1 cellular context compared by ENCODE assay signal in genomic region chr7:22287412-22287811, GRCh38.
A peak's percentile ranks its signal among the peaks of the same experiment; 100 is the strongest.
TF ChIP-seq lines count a peak whose summit lies in the region.

No MANE protein-coding gene starts in this region.

TF ChIP-seq in K562, 482 proteins besides CTCF, POLR2A, EP300 and RAD21 (continued from another document):
- TF ChIP-seq ATF1 (CRISPR knock-in tag; IDR thresholded peaks at IDR 0.05) (no peak), ATF1 (tag; IDR thresholded peaks at IDR 0.05) (peak; percentile 26; the same call in 1 of the 2 replicates), E2F5 (CRISPR knock-in tag; IDR thresholded peaks at IDR 0.05) (no peak), SMARCE1 (IDR thresholded peaks at IDR 0.05) (peak; percentile 19; the same call in 1 of the 2 replicates), GTF2E2 (tag; IDR thresholded peaks at IDR 0.05) (no peak)
